1 cellular context compared by ENCODE assay signal in the genomic region with DNA sequence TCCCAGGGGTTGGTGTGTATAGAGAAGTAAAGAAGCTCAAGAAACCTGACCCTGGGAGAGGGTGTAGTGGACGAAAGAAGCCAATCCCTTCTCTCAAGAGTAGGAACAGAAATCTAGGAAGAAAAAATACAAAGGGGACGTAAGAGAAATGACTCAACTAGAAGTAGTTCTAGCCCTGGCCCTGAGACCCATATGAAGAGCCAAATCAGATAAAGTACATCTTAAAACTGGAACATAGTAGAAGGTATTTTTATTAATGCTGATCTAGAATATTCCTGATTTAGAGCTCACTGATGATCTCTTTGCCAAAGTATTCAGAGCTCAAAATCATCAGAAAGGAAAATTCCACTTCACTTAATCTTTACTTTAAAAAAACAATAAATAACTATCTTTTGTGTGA.
TF ChIP-seq lines count a peak whose summit lies in the region.

No MANE protein-coding gene starts in this region.

TF ChIP-seq in GM23338, 12 proteins besides CTCF, POLR2A, EP300 and RAD21 (continued from another document):
- TF ChIP-seq, protein P1, sequence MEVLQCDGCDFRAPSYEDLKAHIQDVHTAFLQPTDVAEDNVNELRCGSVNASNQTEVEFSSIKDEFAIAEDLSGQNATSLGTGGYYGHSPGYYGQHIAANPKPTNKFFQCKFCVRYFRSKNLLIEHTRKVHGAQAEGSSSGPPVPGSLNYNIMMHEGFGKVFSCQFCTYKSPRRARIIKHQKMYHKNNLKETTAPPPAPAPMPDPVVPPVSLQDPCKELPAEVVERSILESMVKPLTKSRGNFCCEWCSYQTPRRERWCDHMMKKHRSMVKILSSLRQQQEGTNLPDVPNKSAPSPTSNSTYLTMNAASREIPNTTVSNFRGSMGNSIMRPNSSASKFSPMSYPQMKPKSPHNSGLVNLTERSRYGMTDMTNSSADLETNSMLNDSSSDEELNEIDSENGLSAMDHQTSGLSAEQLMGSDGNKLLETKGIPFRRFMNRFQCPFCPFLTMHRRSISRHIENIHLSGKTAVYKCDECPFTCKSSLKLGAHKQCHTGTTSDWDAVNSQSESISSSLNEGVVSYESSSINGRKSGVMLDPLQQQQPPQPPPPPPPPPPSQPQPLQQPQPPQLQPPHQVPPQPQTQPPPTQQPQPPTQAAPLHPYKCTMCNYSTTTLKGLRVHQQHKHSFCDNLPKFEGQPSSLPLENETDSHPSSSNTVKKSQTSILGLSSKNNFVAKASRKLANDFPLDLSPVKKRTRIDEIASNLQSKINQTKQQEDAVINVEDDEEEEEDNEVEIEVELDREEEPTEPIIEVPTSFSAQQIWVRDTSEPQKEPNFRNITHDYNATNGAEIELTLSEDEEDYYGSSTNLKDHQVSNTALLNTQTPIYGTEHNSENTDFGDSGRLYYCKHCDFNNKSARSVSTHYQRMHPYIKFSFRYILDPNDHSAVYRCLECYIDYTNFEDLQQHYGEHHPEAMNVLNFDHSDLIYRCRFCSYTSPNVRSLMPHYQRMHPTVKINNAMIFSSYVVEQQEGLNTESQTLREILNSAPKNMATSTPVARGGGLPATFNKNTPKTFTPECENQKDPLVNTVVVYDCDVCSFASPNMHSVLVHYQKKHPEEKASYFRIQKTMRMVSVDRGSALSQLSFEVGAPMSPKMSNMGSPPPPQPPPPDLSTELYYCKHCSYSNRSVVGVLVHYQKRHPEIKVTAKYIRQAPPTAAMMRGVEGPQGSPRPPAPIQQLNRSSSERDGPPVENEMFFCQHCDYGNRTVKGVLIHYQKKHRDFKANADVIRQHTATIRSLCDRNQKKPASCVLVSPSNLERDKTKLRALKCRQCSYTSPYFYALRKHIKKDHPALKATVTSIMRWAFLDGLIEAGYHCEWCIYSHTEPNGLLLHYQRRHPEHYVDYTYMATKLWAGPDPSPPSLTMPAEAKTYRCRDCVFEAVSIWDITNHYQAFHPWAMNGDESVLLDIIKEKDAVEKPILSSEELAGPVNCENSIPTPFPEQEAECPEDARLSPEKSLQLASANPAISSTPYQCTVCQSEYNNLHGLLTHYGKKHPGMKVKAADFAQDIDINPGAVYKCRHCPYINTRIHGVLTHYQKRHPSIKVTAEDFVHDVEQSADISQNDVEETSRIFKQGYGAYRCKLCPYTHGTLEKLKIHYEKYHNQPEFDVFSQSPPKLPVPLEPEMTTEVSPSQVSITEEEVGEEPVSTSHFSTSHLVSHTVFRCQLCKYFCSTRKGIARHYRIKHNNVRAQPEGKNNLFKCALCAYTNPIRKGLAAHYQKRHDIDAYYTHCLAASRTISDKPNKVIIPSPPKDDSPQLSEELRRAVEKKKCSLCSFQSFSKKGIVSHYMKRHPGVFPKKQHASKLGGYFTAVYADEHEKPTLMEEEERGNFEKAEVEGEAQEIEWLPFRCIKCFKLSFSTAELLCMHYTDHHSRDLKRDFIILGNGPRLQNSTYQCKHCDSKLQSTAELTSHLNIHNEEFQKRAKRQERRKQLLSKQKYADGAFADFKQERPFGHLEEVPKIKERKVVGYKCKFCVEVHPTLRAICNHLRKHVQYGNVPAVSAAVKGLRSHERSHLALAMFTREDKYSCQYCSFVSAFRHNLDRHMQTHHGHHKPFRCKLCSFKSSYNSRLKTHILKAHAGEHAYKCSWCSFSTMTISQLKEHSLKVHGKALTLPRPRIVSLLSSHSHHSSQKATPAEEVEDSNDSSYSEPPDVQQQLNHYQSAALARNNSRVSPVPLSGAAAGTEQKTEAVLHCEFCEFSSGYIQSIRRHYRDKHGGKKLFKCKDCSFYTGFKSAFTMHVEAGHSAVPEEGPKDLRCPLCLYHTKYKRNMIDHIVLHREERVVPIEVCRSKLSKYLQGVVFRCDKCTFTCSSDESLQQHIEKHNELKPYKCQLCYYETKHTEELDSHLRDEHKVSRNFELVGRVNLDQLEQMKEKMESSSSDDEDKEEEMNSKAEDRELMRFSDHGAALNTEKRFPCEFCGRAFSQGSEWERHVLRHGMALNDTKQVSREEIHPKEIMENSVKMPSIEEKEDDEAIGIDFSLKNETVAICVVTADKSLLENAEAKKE (CRISPR knock-in tag; IDR thresholded peaks at IDR 0.05), result no peak
- no peak for TF ChIP-seq EZH2phosphoT487 (IDR thresholded peaks at IDR 0.05; ENCODE audit: unreplicated experiment)
- TF ChIP-seq EZH2 (IDR thresholded peaks at IDR 0.05; ENCODE audit: low read depth, unreplicated experiment), result no peak
- TF ChIP-seq STAT1 (IDR thresholded peaks at IDR 0.05; ENCODE audit: unreplicated experiment), result no peak
- TF ChIP-seq, protein P2, sequence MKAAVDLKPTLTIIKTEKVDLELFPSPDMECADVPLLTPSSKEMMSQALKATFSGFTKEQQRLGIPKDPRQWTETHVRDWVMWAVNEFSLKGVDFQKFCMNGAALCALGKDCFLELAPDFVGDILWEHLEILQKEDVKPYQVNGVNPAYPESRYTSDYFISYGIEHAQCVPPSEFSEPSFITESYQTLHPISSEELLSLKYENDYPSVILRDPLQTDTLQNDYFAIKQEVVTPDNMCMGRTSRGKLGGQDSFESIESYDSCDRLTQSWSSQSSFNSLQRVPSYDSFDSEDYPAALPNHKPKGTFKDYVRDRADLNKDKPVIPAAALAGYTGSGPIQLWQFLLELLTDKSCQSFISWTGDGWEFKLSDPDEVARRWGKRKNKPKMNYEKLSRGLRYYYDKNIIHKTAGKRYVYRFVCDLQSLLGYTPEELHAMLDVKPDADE (IDR thresholded peaks at IDR 0.05), result no peak
- no peak for TF ChIP-seq ZNF114 (CRISPR knock-in tag; IDR thresholded peaks at IDR 0.05)
- no peak for TF ChIP-seq JUNB (IDR thresholded peaks at IDR 0.05; ENCODE audit: unreplicated experiment)
- TF ChIP-seq NANOG (IDR thresholded peaks at IDR 0.05; ENCODE audit: borderline replicate concordance), result no peak
- TF ChIP-seq, protein P3, sequence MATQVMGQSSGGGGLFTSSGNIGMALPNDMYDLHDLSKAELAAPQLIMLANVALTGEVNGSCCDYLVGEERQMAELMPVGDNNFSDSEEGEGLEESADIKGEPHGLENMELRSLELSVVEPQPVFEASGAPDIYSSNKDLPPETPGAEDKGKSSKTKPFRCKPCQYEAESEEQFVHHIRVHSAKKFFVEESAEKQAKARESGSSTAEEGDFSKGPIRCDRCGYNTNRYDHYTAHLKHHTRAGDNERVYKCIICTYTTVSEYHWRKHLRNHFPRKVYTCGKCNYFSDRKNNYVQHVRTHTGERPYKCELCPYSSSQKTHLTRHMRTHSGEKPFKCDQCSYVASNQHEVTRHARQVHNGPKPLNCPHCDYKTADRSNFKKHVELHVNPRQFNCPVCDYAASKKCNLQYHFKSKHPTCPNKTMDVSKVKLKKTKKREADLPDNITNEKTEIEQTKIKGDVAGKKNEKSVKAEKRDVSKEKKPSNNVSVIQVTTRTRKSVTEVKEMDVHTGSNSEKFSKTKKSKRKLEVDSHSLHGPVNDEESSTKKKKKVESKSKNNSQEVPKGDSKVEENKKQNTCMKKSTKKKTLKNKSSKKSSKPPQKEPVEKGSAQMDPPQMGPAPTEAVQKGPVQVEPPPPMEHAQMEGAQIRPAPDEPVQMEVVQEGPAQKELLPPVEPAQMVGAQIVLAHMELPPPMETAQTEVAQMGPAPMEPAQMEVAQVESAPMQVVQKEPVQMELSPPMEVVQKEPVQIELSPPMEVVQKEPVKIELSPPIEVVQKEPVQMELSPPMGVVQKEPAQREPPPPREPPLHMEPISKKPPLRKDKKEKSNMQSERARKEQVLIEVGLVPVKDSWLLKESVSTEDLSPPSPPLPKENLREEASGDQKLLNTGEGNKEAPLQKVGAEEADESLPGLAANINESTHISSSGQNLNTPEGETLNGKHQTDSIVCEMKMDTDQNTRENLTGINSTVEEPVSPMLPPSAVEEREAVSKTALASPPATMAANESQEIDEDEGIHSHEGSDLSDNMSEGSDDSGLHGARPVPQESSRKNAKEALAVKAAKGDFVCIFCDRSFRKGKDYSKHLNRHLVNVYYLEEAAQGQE (IDR thresholded peaks at IDR 0.05; ENCODE audit: unreplicated experiment), result no peak
